10 cellular contexts compared by ENCODE assay signal in genomic region chrX:48694776-48695523, GRCh38. TPM values are rescaled to one million over a fixed set of nuclear protein-coding genes. Genes with fewer than 3 reads are reported as not detected.
DNase-seq lines count a peak whose midpoint lies in the region; ATAC-seq and TF ChIP-seq lines count a peak whose summit lies in the region.
"Had no signal": no experiment of that assay in that cellular context is flagged by ENCODE, and none has a peak within 500 bp of the region (broad histone marks: within the 10 kb centered on the region; RNA-seq: fewer than 3 reads in every experiment).

No MANE protein-coding gene starts in this region.

- peak overlapping the region; percentile 81 for H2AFZ ChIP-seq in fibroblast of lung (ENCODE audit: low read length)

- CTCF ChIA-PET in activated naive CD4-positive, alpha-beta T cell treated with anti-CD3 and anti-CD28 coated beads, Interleukin-2, amount 10 ng/mL, durations not matched to agents 7 days and 5 days (lab: Charles Lee) = no interaction called here

- no peaks in the 10 kb centered on the region for H4K20me1 ChIP-seq in fibroblast of lung (ENCODE audit: control insufficient read depth, extremely low read depth, insufficient read depth, low read length)
- H4K20me1 ChIP-seq: BLaER1 had no signal

- peak overlapping the region; percentile 67 for H3K4me3 ChIP-seq in SJCRH30
- no peak overlapping the region for H3K4me3 ChIP-seq in fibroblast of lung (replicated peaks in 1 of 4; ENCODE audit: control extremely low read depth in 1 of 4, insufficient read depth in 1 of 4, low read depth in 3 of 4, low read length in 4 of 4)

- no peak overlapping the region for H3K9ac ChIP-seq in fibroblast of lung (ENCODE audit: insufficient read depth, low read length)

- H3K4me1 ChIP-seq in SJCRH30 (no peaks in the 10 kb centered on the region), fibroblast of lung (ENCODE audit: control insufficient read depth, extremely low read depth, insufficient read depth, low read length) (peaks cover 2% of the 10 kb centered on the region)

- peak overlapping the region; percentile 90 for H3K27ac Mint-ChIP-seq in activated naive CD4-positive, alpha-beta T cell treated with anti-CD3 and anti-CD28 coated beads, Interleukin-2, amount 10 ng/mL, durations not matched to agents 7 days and 5 days
- H3K27ac Mint-ChIP-seq in stimulated activated memory B cell treated with anti-CD40 and anti-IgM and Interleukin-4, amounts not matched to agents 10 μg/mL and 1 μg/mL and 100 μg/mL, for 72 hours = peak overlapping the region; percentile 91

- no peak for ATAC-seq in stimulated activated memory B cell treated with anti-CD40 and anti-IgM and Interleukin-4, amounts not matched to agents 10 μg/mL and 1 μg/mL and 100 μg/mL, for 72 hours
- ATAC-seq in GM21786 (IDR thresholded peaks at IDR 0.05; ENCODE audit: unreplicated experiment) = no peak

- peaks cover 42% of the 10 kb centered on the region for H3K4me1 Mint-ChIP-seq in activated naive CD4-positive, alpha-beta T cell treated with anti-CD3 and anti-CD28 coated beads, Interleukin-2, amount 10 ng/mL, durations not matched to agents 7 days and 5 days
- peaks cover 16% of the 10 kb centered on the region for H3K4me1 Mint-ChIP-seq in stimulated activated memory B cell treated with anti-CD40 and anti-IgM and Interleukin-4, amounts not matched to agents 10 μg/mL and 1 μg/mL and 100 μg/mL, for 72 hours

- peak overlapping the region; percentile 88 for H3K4me2 ChIP-seq in fibroblast of lung (ENCODE audit: extremely low read depth, insufficient read depth, low read length)

- H3K27ac ChIP-seq in SJCRH30 (no peak overlapping the region; the same call in 1 of the 2 replicates), fibroblast of lung (ENCODE audit: insufficient read depth, low read length) (no peak overlapping the region)

- H3K9me3 Mint-ChIP-seq in activated naive CD4-positive, alpha-beta T cell treated with anti-CD3 and anti-CD28 coated beads, Interleukin-2, amount 10 ng/mL, durations not matched to agents 7 days and 5 days = no peaks in the 10 kb centered on the region
- no peaks in the 10 kb centered on the region for H3K9me3 Mint-ChIP-seq in stimulated activated memory B cell treated with anti-CD40 and anti-IgM and Interleukin-4, amounts not matched to agents 10 μg/mL and 1 μg/mL and 100 μg/mL, for 72 hours

- H3K36me3 ChIP-seq in SJCRH30 (no peaks in the 10 kb centered on the region), fibroblast of lung (ENCODE audit: control insufficient read depth, insufficient read depth, low read length) (no peaks in the 10 kb centered on the region)
- H3K36me3 ChIP-seq: thoracic aorta had no signal

- H3K36me3 Mint-ChIP-seq in activated naive CD4-positive, alpha-beta T cell treated with anti-CD3 and anti-CD28 coated beads, Interleukin-2, amount 10 ng/mL, durations not matched to agents 7 days and 5 days = peaks cover 32% of the 10 kb centered on the region
- H3K36me3 Mint-ChIP-seq in stimulated activated memory B cell treated with anti-CD40 and anti-IgM and Interleukin-4, amounts not matched to agents 10 μg/mL and 1 μg/mL and 100 μg/mL, for 72 hours = peaks cover 22% of the 10 kb centered on the region

- H3K9me3 ChIP-seq in SJCRH30 (replicated peaks) (no peaks in the 10 kb centered on the region), fibroblast of lung (ENCODE audit: control insufficient read depth, insufficient read depth, low read depth, low read length) (no peaks in the 10 kb centered on the region)
- H3K9me3 ChIP-seq: BLaER1, thoracic aorta had no signal

- no peak for TF ChIP-seq CTCF in fibroblast of lung (conservative IDR thresholded peaks at IDR 0.05 in 1 of 2, IDR thresholded peaks at IDR 0.05 in 1 of 2; ENCODE audit: low read depth in 1 of 2, low read length in 2 of 2)

- no peak for DNase-seq in activated naive CD4-positive, alpha-beta T cell treated with anti-CD3 and anti-CD28 coated beads, Interleukin-2, amount 10 ng/mL, durations not matched to agents 7 days and 5 days
- DNase-seq in activated naive CD4-positive, alpha-beta T cell treated with Interleukin-2 at 50 U/mL for 16 hours = no peak
- DNase-seq in SJCRH30 (peak; percentile 13 to 30), fibroblast of lung (ENCODE audit: low read depth in 2 of 2) (no peak), NCI-H510A treated with DMSO at 0.1 percent for 48 hours (lab: John Stamatoyannopoulos, UW) (no peak)
- DNase-seq in NK-92 treated with Interleukin-12 subunit alpha and Interleukin-12 subunit beta, amount 100 ng/mL, for 24 hours (lab: John Stamatoyannopoulos, UW) = no peak

- H3K27me3 ChIP-seq in SJCRH30 (no peaks in the 10 kb centered on the region), fibroblast of lung (ENCODE audit: control insufficient read depth, insufficient read depth, low read length) (no peaks in the 10 kb centered on the region)

- H3K27me3 Mint-ChIP-seq in activated naive CD4-positive, alpha-beta T cell treated with anti-CD3 and anti-CD28 coated beads, Interleukin-2, amount 10 ng/mL, durations not matched to agents 7 days and 5 days = no peaks in the 10 kb centered on the region
- H3K27me3 Mint-ChIP-seq in stimulated activated memory B cell treated with anti-CD40 and anti-IgM and Interleukin-4, amounts not matched to agents 10 μg/mL and 1 μg/mL and 100 μg/mL, for 72 hours = no peaks in the 10 kb centered on the region

- peak overlapping the region; percentile 78 for H3K4me3 Mint-ChIP-seq in activated naive CD4-positive, alpha-beta T cell treated with anti-CD3 and anti-CD28 coated beads, Interleukin-2, amount 10 ng/mL, durations not matched to agents 7 days and 5 days
- H3K4me3 Mint-ChIP-seq in stimulated activated memory B cell treated with anti-CD40 and anti-IgM and Interleukin-4, amounts not matched to agents 10 μg/mL and 1 μg/mL and 100 μg/mL, for 72 hours = peak overlapping the region; percentile 81

- H3K79me2 ChIP-seq in fibroblast of lung (ENCODE audit: control insufficient read depth, insufficient read depth, low read length) = peaks cover 6% of the 10 kb centered on the region

RNA-seq across cellular contexts. Expression of gene SUV39H1, which starts 1.6 kb away (rescaled TPM):
- 10.2 and 10.5 TPM in 2 replicates for total RNA-seq in SJCRH30 (2014; rRNA removed; shearing (Covaris generic))
- total RNA-seq in fibroblast of lung = 0.51 and 1.5 TPM in 2 replicates
- 2.8 and 10.3 TPM in 2 replicates for polyA plus RNA-seq in fibroblast of lung
- polyA plus RNA-seq in fibroblast of lung (2012) = 3.1 and 11.8 TPM in 2 replicates
- 11.3 and 43.3 TPM in 2 replicates for polyA minus RNA-seq in fibroblast of lung (ENCODE audit: low replicate concordance)

RNA-seq across cellular contexts. Expression of gene WAS, which starts 11.4 kb away (rescaled TPM):
- total RNA-seq in SJCRH30 (2014; rRNA removed; shearing (Covaris generic)) = not detected in 2 replicates
- under 0.01 and 0.17 TPM in 2 replicates for total RNA-seq in fibroblast of lung
- polyA plus RNA-seq in fibroblast of lung = 0.07 and 0.09 TPM in 2 replicates
- polyA plus RNA-seq in fibroblast of lung (2012) = 0.17 and 0.21 TPM in 2 replicates
- polyA minus RNA-seq in fibroblast of lung (ENCODE audit: low replicate concordance) = not detected in 2 replicates

Comparison
In these comparisons a context has a peak if more than half of its experiments do, and no peak if none do; other contexts are left out.
1. DNase-seq: peak in SJCRH30 (2 of 2); none in activated naive CD4-positive, alpha-beta T cell treated with anti-CD3 and anti-CD28 coated beads, Interleukin-2, amount 10 ng/mL, durations not matched to agents 7 days and 5 days (single experiment), activated naive CD4-positive, alpha-beta T cell treated with Interleukin-2 at 50 U/mL for 16 hours (single experiment), fibroblast of lung (0 of 2), NK-92 treated with Interleukin-12 subunit alpha and Interleukin-12 subunit beta, amount 100 ng/mL, for 24 hours (single experiment) and NCI-H510A treated with DMSO at 0.1 percent for 48 hours (single experiment).